ENCODE assay signal across 8 cellular contexts in the genomic region with DNA sequence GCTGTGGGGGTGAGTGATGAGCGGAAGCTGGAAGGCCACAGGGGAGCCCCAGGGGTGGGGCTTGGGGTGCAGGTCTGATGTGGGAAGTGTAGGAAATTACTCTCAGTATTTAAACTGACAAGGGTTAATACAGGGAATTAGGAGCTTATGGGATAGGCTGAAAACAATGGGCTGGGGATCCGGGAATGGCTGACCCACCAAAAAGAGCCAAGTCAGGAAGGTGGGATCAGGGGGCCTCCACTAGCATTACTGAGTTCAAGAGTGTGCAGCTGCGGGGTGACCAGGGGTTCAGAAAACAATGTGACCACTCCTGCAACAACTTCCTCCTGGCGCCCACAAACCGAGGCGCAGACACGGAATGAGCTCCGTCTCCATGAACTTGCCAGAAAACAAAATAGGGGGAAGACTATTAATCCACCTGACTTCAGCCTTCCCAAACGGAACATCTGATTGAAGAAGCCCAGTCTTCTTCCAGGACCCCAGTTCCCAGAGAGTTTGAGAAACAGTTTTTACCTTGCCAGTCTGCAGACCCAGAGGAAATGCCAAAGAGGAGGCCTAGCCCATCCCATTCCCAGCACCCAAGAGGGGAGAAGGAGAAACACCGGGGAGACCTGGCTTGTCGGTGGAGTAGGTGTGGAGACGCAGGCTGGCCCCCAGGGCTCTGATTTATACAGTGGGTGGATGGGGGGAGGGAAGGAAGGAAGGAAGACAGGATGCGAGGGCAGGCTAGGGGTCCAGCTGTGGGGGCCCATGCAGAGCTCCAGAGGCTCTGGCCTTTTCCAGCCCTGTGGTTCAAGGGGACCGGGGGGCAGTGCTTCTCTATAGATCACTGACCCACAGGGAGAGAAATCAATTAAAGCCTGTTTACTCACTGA. TPM values are rescaled to one million over a fixed set of nuclear protein-coding genes. Genes with fewer than 3 reads are reported as not detected.
DNase-seq lines count a peak whose midpoint lies in the region; TF ChIP-seq lines count a peak whose summit lies in the region.

No MANE protein-coding gene starts in this region.

- no peak for TF ChIP-seq POLR2A in esophagus squamous epithelium (IDR thresholded peaks at IDR 0.05)
- TF ChIP-seq POLR2A in spleen (IDR thresholded peaks at IDR 0.05), result no peak

- H3K36me3 ChIP-seq in esophagus squamous epithelium (no peaks in the 10 kb centered on the region), spleen (peaks cover 0 to 4% (median 0%) of the 10 kb centered on the region in 6 donors)

- peaks cover 3% of the 10 kb centered on the region for H3K36me3 Mint-ChIP-seq in osteocyte (ENCODE audit: unreplicated experiment)

- peaks cover 4 to 39% (median 9%) of the 10 kb centered on the region in 3 donors for H3K4me1 ChIP-seq in esophagus squamous epithelium
- peaks cover 17 to 64% (median 43%) of the 10 kb centered on the region in 6 donors for H3K4me1 ChIP-seq in spleen

- H3K27ac Mint-ChIP-seq in osteocyte (ENCODE audit: unreplicated experiment), result no peak overlapping the region

- H3K27me3 ChIP-seq in esophagus squamous epithelium, result no peaks in the 10 kb centered on the region
- no peaks in the 10 kb centered on the region for H3K27me3 ChIP-seq in spleen (replicated peaks in 1 of 7)

- H3K9me3 ChIP-seq in esophagus squamous epithelium (no peaks in the 10 kb centered on the region), spleen (no peaks in the 10 kb centered on the region)

- H3K9me3 Mint-ChIP-seq in osteocyte (ENCODE audit: unreplicated experiment), result no peaks in the 10 kb centered on the region

- peak overlapping the region; percentile 85 for H3K4me3 ChIP-seq in Jurkat, Clone E6-1 (ENCODE audit: low read length)
- H3K4me3 ChIP-seq in esophagus squamous epithelium (peak overlapping the region; percentile 26 to 65 (median 48)), spleen (peak overlapping the region; percentile 43 to 85 (median 56))

- H3K27me3 Mint-ChIP-seq in osteocyte (ENCODE audit: unreplicated experiment), result no peaks in the 10 kb centered on the region

- 51 to 59% methylated on average over 12 to 14 of the region's 14 CpGs for WGBS in esophagus squamous epithelium, 2 donors
- 10 to 21% (median 13%) methylated on average over 14 of the region's 14 CpGs for WGBS in spleen, 5 donors

- TF ChIP-seq CTCF in esophagus squamous epithelium (IDR thresholded peaks at IDR 0.05), result no peak
- TF ChIP-seq CTCF in spleen (IDR thresholded peaks at IDR 0.05 in 8 of 11, conservative IDR thresholded peaks at IDR 0.05 in 3 of 11), result no peak
- no peak for TF ChIP-seq CTCF in osteocyte (IDR thresholded peaks at IDR 0.05)

- intact Hi-C loops in esophagus squamous epithelium (cut with DNase I) (no loop called here), spleen (cut with DNase I; ENCODE audit: low total_unique reads) (no loop called here)

- H3K4me3 Mint-ChIP-seq in osteocyte (ENCODE audit: unreplicated experiment), result no peak overlapping the region

- H3K27ac ChIP-seq in esophagus squamous epithelium (peak overlapping the region; percentile 57 to 81 (median 66)), spleen (peak overlapping the region; percentile 55 to 85 (median 80))

- peaks cover 4% of the 10 kb centered on the region for H3K4me1 Mint-ChIP-seq in osteocyte (ENCODE audit: unreplicated experiment)

- DNase-seq in NCI-H82 (lab: John Stamatoyannopoulos, UW), result peak; percentile 73
- DNase-seq in NCI-H82 treated with DMSO at 0.1 percent for 48 hours (lab: John Stamatoyannopoulos, UW; ENCODE audit: unreplicated experiment), result no peak
- DNase-seq in Jurkat, Clone E6-1 (ENCODE audit: low read depth, low spot score), result no peak
- no peak for DNase-seq in esophagus squamous epithelium (lab: John Stamatoyannopoulos, UW)
- peak; percentile 73 for DNase-seq in spleen
- no peak for DNase-seq in osteocyte (ENCODE audit: extremely low spot score, unreplicated experiment)
- DNase-seq in NCI-H1105 treated with DMSO at 0.1 percent for 48 hours (lab: John Stamatoyannopoulos, UW), result no peak
- DNase-seq in kidney glomerular epithelial cell (lab: John Stamatoyannopoulos, UW), result no peak

RNA-seq across cellular contexts. Expression of a gene that starts 16.5 kb away (rescaled TPM):
- polyA plus RNA-seq in Jurkat, Clone E6-1 (2012; ENCODE audit: insufficient read depth, insufficient read length), result 135 TPM
- 10 to 100 TPM; 30.6 to 46.5 (median 33.5) TPM for total RNA-seq in esophagus squamous epithelium
- 10 to 100 TPM; 53.7 to 64.1 (median 58.3) TPM for total RNA-seq in spleen
- polyA plus RNA-seq in spleen, result 10 to 100 TPM; 28.4 to 34.1 (median 31.0) TPM
- 70.0 and 77.2 TPM in 2 replicates for total RNA-seq in osteocyte

Comparison
In these comparisons a context has a peak if more than half of its experiments do, and no peak if none do; other contexts are left out.
1. DNase-seq: peak in NCI-H82 (single experiment) and spleen (single experiment); none in NCI-H82 treated with DMSO at 0.1 percent for 48 hours (single experiment), Jurkat, Clone E6-1 (single experiment), esophagus squamous epithelium (single experiment), osteocyte (single experiment), NCI-H1105 treated with DMSO at 0.1 percent for 48 hours (single experiment) and kidney glomerular epithelial cell (single experiment).
2. Peak in every context shown above with its lines, with median percentiles within 50 percentile points of each other: H3K4me3 ChIP-seq.